8 cellular contexts compared by ENCODE assay signal in the genomic region with DNA sequence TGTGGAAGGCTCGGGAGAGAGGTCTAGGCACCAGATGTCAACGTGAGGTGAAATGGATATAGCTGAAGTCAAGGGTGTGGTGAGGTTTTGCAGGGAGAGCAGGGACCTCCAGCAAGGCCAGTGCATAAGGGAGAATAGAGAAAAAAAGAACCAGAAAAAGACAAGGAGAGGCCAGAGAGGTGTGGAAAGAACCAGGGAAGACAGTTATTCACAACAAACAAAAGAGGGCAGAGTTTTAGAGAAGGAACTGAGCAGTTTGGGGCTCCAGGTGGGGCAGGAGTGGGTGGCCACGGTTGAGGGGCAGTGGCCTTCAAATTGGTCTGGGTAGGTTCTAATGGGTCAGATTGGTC. TPM values are rescaled to one million over a fixed set of nuclear protein-coding genes. Genes with fewer than 3 reads are reported as not detected.
DNase-seq lines count a peak whose midpoint lies in the region; ATAC-seq and TF ChIP-seq lines count a peak whose summit lies in the region.

No MANE protein-coding gene starts in this region.

- H3K36me3 ChIP-seq in left ventricle myocardium inferior (no peaks in the 10 kb centered on the region), vagina (no peaks in the 10 kb centered on the region)

- no peaks in the 10 kb centered on the region for H3K36me3 Mint-ChIP-seq in memory B cell

- ATAC-seq in left ventricle myocardium superior (no peak), memory B cell (ENCODE audit: low read depth) (no peak), GM21367 (IDR thresholded peaks at IDR 0.05; ENCODE audit: unreplicated experiment) (no peak), HG03045 (IDR thresholded peaks at IDR 0.05; ENCODE audit: unreplicated experiment) (no peak)

- peak overlapping the region; percentile 98 for H3K4me3 ChIP-seq in left ventricle myocardium inferior
- H3K4me3 ChIP-seq in astrocyte of the spinal cord (ENCODE audit: low read depth, low read length), result peak overlapping the region; percentile 65
- H3K4me3 ChIP-seq in vagina, result peak overlapping the region; percentile 72 to 88

- H3K9me3 ChIP-seq in left ventricle myocardium inferior (replicated peaks), result no peaks in the 10 kb centered on the region
- no peaks in the 10 kb centered on the region for H3K9me3 ChIP-seq in vagina

- no peak for TF ChIP-seq CTCF in left ventricle myocardium inferior (IDR thresholded peaks at IDR 0.05; ENCODE audit: borderline replicate concordance)
- no peak for TF ChIP-seq CTCF in astrocyte of the spinal cord (IDR thresholded peaks at IDR 0.05; ENCODE audit: low read depth, low read length)
- no peak for TF ChIP-seq CTCF in vagina (IDR thresholded peaks at IDR 0.05)

- in situ Hi-C loops in astrocyte of the spinal cord (cut with HindIII; ENCODE audit: low sequenced_read_pairs), result loop anchor here (25.0 kb wide), 1 partner anchor 151 kb away; the partner anchor contains the start of gene SERPINB1

- H3K27ac Mint-ChIP-seq in memory B cell, result peak overlapping the region; percentile 99

- intact Hi-C loops in left ventricle myocardium inferior (cut with micrococcal nuclease) (no loop called here), left ventricle myocardium superior (cut with micrococcal nuclease) (no loop called here), vagina (cut with DNase I) (loop anchor here (5.0 kb wide), 1 partner anchor 36 kb away; no protein-coding TSS in a partner anchor)

- H3K4me1 ChIP-seq in left ventricle myocardium inferior, result peaks cover 42% of the 10 kb centered on the region
- peaks cover 16% of the 10 kb centered on the region for H3K4me1 ChIP-seq in vagina

- H3K27ac ChIP-seq in left ventricle myocardium inferior (replicated peaks) (peak overlapping the region; percentile 100), vagina (peak overlapping the region; percentile 96)

- TF ChIP-seq POLR2A in vagina (IDR thresholded peaks at IDR 0.05), result no peak

- no peaks in the 10 kb centered on the region for H3K27me3 ChIP-seq in left ventricle myocardium inferior (ENCODE audit: low read depth)
- no peaks in the 10 kb centered on the region for H3K27me3 ChIP-seq in vagina

- DNase-seq in left ventricle myocardium inferior, result no peak
- DNase-seq in left ventricle myocardium superior, result no peak
- no peak for DNase-seq in astrocyte of the spinal cord (ENCODE audit: low read depth, low spot score)
- DNase-seq in memory B cell (ENCODE audit: low spot score in 2 of 2), result no peak
- no peak for DNase-seq in vagina (ENCODE audit: extremely low spot score in 2 of 2)
- DNase-seq in activated gamma-delta T cell (lab: John Stamatoyannopoulos, UW), result no peak

- peaks cover 15% of the 10 kb centered on the region for H3K4me1 Mint-ChIP-seq in memory B cell

- H3K9me3 Mint-ChIP-seq in memory B cell, result no peaks in the 10 kb centered on the region

- peak overlapping the region; percentile 85 for H3K4me3 Mint-ChIP-seq in memory B cell

- peaks cover 3% of the 10 kb centered on the region for H3K27me3 Mint-ChIP-seq in memory B cell

RNA-seq across cellular contexts. Expression of gene NQO2, which starts 11.6 kb away (rescaled TPM):
- total RNA-seq in left ventricle myocardium inferior (51.1 TPM), left ventricle myocardium superior (59.6 TPM), vagina (11.8 TPM)

RNA-seq across cellular contexts. Expression of gene SERPINB6, which starts 16.7 kb away (rescaled TPM):
- 233 TPM for total RNA-seq in left ventricle myocardium inferior
- total RNA-seq in left ventricle myocardium superior, result 277 TPM
- 93.8 TPM for total RNA-seq in vagina
